ENCODE assay signal across 15 cellular contexts in the genomic region with DNA sequence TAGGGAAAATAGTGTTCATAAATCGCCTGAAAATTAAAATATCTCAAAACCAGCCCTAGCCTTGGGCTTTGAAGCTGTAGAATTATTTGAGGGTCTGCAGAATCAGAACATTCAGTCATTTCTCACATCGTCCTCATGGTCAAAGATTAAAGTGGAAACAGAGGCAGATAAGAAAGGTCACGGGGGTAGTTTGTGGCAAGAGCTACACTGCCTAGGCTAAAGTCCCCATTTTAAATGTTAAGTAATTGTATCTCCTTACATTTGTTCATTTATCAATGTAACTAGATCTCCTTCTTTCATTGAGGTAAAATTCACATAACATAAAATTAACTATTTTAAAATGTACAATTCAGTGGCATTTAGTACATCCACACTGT.
"Had no signal": no experiment of that assay in that cellular context is flagged by ENCODE, and none has a peak within 500 bp of the region (broad histone marks: within the 10 kb centered on the region; RNA-seq: fewer than 3 reads in every experiment).

No MANE protein-coding gene starts in this region.

- H3K27me3 Mint-ChIP-seq: central memory CD8-positive, alpha-beta T cell had no signal

- FAIRE-seq: endothelial cell of umbilical vein had no signal

- H3K4me3 Mint-ChIP-seq: activated naive CD8-positive, alpha-beta T cell treated with anti-CD3 and anti-CD28 coated beads for 36 hours; activated T-helper 1 cell treated with anti-CD3 and anti-CD28 coated beads, Interleukin-12 subunit alpha, Interleukin-12 subunit beta, Interleukin-2, Interleukin-4 antibody, amounts not matched to agents 30 ng/mL and 10 ng/mL and 1 ng/mL, durations not matched to agents 14 hours and 24 hours and 36 hours; brain; central memory CD8-positive, alpha-beta T cell; stimulated activated effector memory CD8-positive, alpha-beta T cell treated with anti-CD3 and anti-CD28 coated beads, Interleukin-12 subunit alpha, Interleukin-12 subunit beta, amount 100 ng/mL, for 72 hours had no signal

- DNase-seq: activated naive CD8-positive, alpha-beta T cell treated with anti-CD3 and anti-CD28 coated beads for 36 hours; amygdala; cortex of kidney; effector CD4-positive, alpha-beta T cell; foreskin fibroblast; tibial artery; uterus had no signal

- H3K4me3 ChIP-seq: lung, tibial artery, uterus had no signal

- H2AFZ ChIP-seq: parathyroid adenoma had no signal

- H3K9me3 ChIP-seq: tibial artery, uterus had no signal

- H3K27ac Mint-ChIP-seq: activated naive CD8-positive, alpha-beta T cell treated with anti-CD3 and anti-CD28 coated beads for 36 hours; activated T-helper 1 cell treated with anti-CD3 and anti-CD28 coated beads, Interleukin-12 subunit alpha, Interleukin-12 subunit beta, Interleukin-2, Interleukin-4 antibody, amounts not matched to agents 30 ng/mL and 10 ng/mL and 1 ng/mL, durations not matched to agents 14 hours and 24 hours and 36 hours; brain; stimulated activated effector memory CD8-positive, alpha-beta T cell treated with anti-CD3 and anti-CD28 coated beads, Interleukin-12 subunit alpha, Interleukin-12 subunit beta, amount 100 ng/mL, for 72 hours had no signal

- H3K9ac ChIP-seq: parathyroid adenoma had no signal

- H3K4me1 ChIP-seq: parathyroid adenoma, tibial artery, uterus had no signal

- H3K36me3 Mint-ChIP-seq: activated naive CD8-positive, alpha-beta T cell treated with anti-CD3 and anti-CD28 coated beads for 36 hours; brain; stimulated activated effector memory CD8-positive, alpha-beta T cell treated with anti-CD3 and anti-CD28 coated beads, Interleukin-12 subunit alpha, Interleukin-12 subunit beta, amount 100 ng/mL, for 72 hours had no signal

- H3K36me3 ChIP-seq: tibial artery, uterus had no signal

- ATAC-seq: activated CD4-positive, CD25-positive, alpha-beta regulatory T cell treated with anti-CD3 and anti-CD28 coated beads, Interleukin-2, amount 50 U/mL, for 24 hours; stimulated activated effector memory CD8-positive, alpha-beta T cell treated with anti-CD3 and anti-CD28 coated beads, Interleukin-12 subunit alpha, Interleukin-12 subunit beta, amount 100 ng/mL, for 72 hours had no signal

- H3K27ac ChIP-seq: parathyroid adenoma, tibial artery, uterus had no signal

- H3K9me3 Mint-ChIP-seq: activated naive CD8-positive, alpha-beta T cell treated with anti-CD3 and anti-CD28 coated beads for 36 hours; activated T-helper 1 cell treated with anti-CD3 and anti-CD28 coated beads, Interleukin-12 subunit alpha, Interleukin-12 subunit beta, Interleukin-2, Interleukin-4 antibody, amounts not matched to agents 30 ng/mL and 10 ng/mL and 1 ng/mL, durations not matched to agents 14 hours and 24 hours and 36 hours; stimulated activated effector memory CD8-positive, alpha-beta T cell treated with anti-CD3 and anti-CD28 coated beads, Interleukin-12 subunit alpha, Interleukin-12 subunit beta, amount 100 ng/mL, for 72 hours had no signal

- H3K79me2 ChIP-seq: parathyroid adenoma had no signal

- H3K4me1 Mint-ChIP-seq: activated naive CD8-positive, alpha-beta T cell treated with anti-CD3 and anti-CD28 coated beads for 36 hours; central memory CD8-positive, alpha-beta T cell; stimulated activated effector memory CD8-positive, alpha-beta T cell treated with anti-CD3 and anti-CD28 coated beads, Interleukin-12 subunit alpha, Interleukin-12 subunit beta, amount 100 ng/mL, for 72 hours had no signal

- H3K27me3 ChIP-seq: tibial artery, uterus had no signal
